1 cellular context compared by ENCODE assay signal in the genomic region with DNA sequence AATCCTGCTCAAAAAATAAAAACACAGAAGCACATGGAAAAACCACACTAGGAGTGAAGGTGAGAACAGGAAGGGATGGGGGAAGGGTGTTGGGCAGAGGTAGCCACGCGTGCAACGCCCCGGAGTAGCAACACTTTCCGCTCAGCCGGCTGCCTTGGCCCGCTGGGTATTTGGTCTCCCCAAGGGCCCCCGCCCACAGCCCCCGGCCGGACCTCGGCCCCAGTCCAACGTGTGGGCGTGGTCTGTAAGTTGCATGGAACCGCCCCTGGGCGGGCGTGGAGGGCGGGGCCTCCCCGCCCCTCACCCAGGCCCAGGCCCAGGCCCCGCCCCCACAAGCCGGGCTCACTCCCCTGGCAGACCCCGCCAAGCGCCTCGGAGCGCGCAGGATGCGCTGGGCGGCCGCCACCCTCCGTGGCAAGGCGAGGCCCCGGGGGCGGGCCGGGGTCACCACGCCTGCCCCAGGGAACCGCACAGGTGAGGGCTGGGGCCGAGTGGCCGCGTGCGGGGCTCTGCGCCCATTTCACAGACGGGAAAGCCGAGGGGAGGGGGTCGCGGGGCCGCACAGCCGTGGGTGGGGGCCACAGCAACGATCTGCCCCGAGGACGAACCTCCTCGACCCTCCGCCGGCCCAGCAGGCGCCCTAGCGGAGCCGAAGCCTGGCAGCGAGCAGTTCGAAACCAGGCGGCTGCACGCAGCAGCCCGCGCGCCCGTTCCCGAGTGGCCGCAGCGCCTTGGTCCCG.
TF ChIP-seq lines count a peak whose summit lies in the region.

A gene (plus strand): TSS at position 345 of the 740 bp plus-strand sequence. CDS start 42 bp downstream, at position 387.

TF ChIP-seq in K562, 482 proteins besides CTCF, POLR2A, EP300 and RAD21 (continued from another document and continues in another):
- TF ChIP-seq ZNF589 (CRISPR knock-in tag; IDR thresholded peaks at IDR 0.05; ENCODE audit: low read depth) (0 out of 2 replicates have a peak, but pooled peaks have one; percentile 54), PTBP1 (IDR thresholded peaks at IDR 0.05; ENCODE audit: low read depth, low read length) (0 out of 2 replicates have a peak, but pooled peaks have one; percentile 51), ZNF384 (IDR thresholded peaks at IDR 0.05; ENCODE audit: low read depth, low read length) (no peak), POLR2AphosphoS2 (IDR thresholded peaks at IDR 0.05; ENCODE audit: low read length) (no peak), ATF1 (CRISPR knock-in tag; IDR thresholded peaks at IDR 0.05) (no peak), ATF1 (tag; IDR thresholded peaks at IDR 0.05) (no peak), PHF20 (IDR thresholded peaks at IDR 0.05; ENCODE audit: partially characterized antibody) (peak; percentile 11), HNRNPL (IDR thresholded peaks at IDR 0.05; ENCODE audit: low read depth, low read length) (0 out of 2 replicates have a peak, but pooled peaks have one; percentile 61), MBD2 (IDR thresholded peaks at IDR 0.05; ENCODE audit: borderline replicate concordance, low read depth) (no peak), ESRRA (IDR thresholded peaks at IDR 0.05; ENCODE audit: borderline replicate concordance, low read depth) (peak; percentile 73; the same call in 1 of the 2 replicates), MECOM (CRISPR knock-in tag; IDR thresholded peaks at IDR 0.05) (no peak), PCBP1 (IDR thresholded peaks at IDR 0.05; ENCODE audit: low read depth, low read length, poor library complexity, severe bottlenecking) (peak; percentile 98), ZBTB7A (IDR thresholded peaks at IDR 0.05; ENCODE audit: borderline replicate concordance, control insufficient read depth, low read depth, low read length) (peak; percentile 88), CXXC5 (CRISPR knock-in tag; IDR thresholded peaks at IDR 0.05) (peak; percentile 47; the same call in 1 of the 2 replicates), ETV6 (IDR thresholded peaks at IDR 0.05; ENCODE audit: borderline replicate concordance in 1 of 2, low read depth in 2 of 2, low read length in 1 of 2) (no peak), ETV6 (CRISPR knock-in tag; IDR thresholded peaks at IDR 0.05; ENCODE audit: borderline replicate concordance) (no peak), ZFX (CRISPR knock-in tag; IDR thresholded peaks at IDR 0.05) (peak; percentile 51), EGR1 (conservative IDR thresholded peaks at IDR 0.05) (peak; percentile 63), TBP (optimal IDR thresholded peaks at IDR 0.05; ENCODE audit: low read depth, low read length) (peak; percentile 44), DIDO1 (tag; IDR thresholded peaks at IDR 0.05; ENCODE audit: low read depth) (no peak), HMGN3 (IDR thresholded peaks at IDR 0.05; ENCODE audit: borderline replicate concordance, extremely low read depth, insufficient read length, low read depth, low read length) (peak; percentile 51), ZNF431 (CRISPR knock-in tag; IDR thresholded peaks at IDR 0.05) (no peak), RBM34 (IDR thresholded peaks at IDR 0.05; ENCODE audit: borderline replicate concordance, insufficient read depth, low read length) (no peak), RCOR1 (IDR thresholded peaks at IDR 0.05; ENCODE audit: borderline replicate concordance in 1 of 2, low read depth in 2 of 2, low read length in 2 of 2) (peak in 1 of 2 experiments; percentile 72; a peak in 2 of 4 replicates), ZNF316 (IDR thresholded peaks at IDR 0.05) (no peak), MTA3 (IDR thresholded peaks at IDR 0.05; ENCODE audit: borderline replicate concordance) (0 out of 2 replicates have a peak, but pooled peaks have one; percentile 10), TAF1 (IDR thresholded peaks at IDR 0.05; ENCODE audit: control insufficient read depth, extremely low read depth, insufficient read depth, low read length, severe bottlenecking) (peak; percentile 22), RBBP5 (IDR thresholded peaks at IDR 0.05; ENCODE audit: borderline replicate concordance, insufficient read depth, low read length, poor library complexity, severe bottlenecking) (peak; percentile 47), SUPT5H (IDR thresholded peaks at IDR 0.05) (0 out of 2 replicates have a peak, but pooled peaks have one; percentile 51), FOXK2 (conservative IDR thresholded peaks at IDR 0.05 in 1 of 2, IDR thresholded peaks at IDR 0.05 in 1 of 2; ENCODE audit: low read depth in 2 of 2) (0 out of 4 replicates have a peak, but pooled peaks have one; percentile 18 to 34), RBM25 (IDR thresholded peaks at IDR 0.05; ENCODE audit: low read depth, low read length, severe bottlenecking) (peak; percentile 100), MYC (IDR thresholded peaks at IDR 0.05; ENCODE audit: low read depth, low read length) (peak; percentile 36; the same call in 1 of the 2 replicates), MYC (CRISPR knock-in tag; IDR thresholded peaks at IDR 0.05; ENCODE audit: borderline replicate concordance, low read depth) (no peak), KAT7 (CRISPR knock-in tag; IDR thresholded peaks at IDR 0.05; ENCODE audit: borderline replicate concordance) (no peak), MIER1 (IDR thresholded peaks at IDR 0.05; ENCODE audit: low read depth) (0 out of 2 replicates have a peak, but pooled peaks have one; percentile 38), ZC3H4 (CRISPR knock-in tag; IDR thresholded peaks at IDR 0.05; ENCODE audit: borderline replicate concordance) (no peak), CBX1 (IDR thresholded peaks at IDR 0.05; ENCODE audit: low read depth) (peak; percentile 88), ZBTB1 (CRISPR knock-in tag; IDR thresholded peaks at IDR 0.05; ENCODE audit: borderline replicate concordance, low read depth) (0 out of 2 replicates have a peak, but pooled peaks have one; percentile 41), SAFB (IDR thresholded peaks at IDR 0.05; ENCODE audit: borderline replicate concordance, low read depth, low read length) (peak; percentile 82)
- TF ChIP-seq, protein P1, sequence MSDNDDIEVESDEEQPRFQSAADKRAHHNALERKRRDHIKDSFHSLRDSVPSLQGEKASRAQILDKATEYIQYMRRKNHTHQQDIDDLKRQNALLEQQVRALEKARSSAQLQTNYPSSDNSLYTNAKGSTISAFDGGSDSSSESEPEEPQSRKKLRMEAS (CRISPR knock-in tag; IDR thresholded peaks at IDR 0.05): peak; percentile 69
- TF ChIP-seq, protein P2, sequence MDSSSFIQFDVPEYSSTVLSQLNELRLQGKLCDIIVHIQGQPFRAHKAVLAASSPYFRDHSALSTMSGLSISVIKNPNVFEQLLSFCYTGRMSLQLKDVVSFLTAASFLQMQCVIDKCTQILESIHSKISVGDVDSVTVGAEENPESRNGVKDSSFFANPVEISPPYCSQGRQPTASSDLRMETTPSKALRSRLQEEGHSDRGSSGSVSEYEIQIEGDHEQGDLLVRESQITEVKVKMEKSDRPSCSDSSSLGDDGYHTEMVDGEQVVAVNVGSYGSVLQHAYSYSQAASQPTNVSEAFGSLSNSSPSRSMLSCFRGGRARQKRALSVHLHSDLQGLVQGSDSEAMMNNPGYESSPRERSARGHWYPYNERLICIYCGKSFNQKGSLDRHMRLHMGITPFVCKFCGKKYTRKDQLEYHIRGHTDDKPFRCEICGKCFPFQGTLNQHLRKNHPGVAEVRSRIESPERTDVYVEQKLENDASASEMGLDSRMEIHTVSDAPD (CRISPR knock-in tag; IDR thresholded peaks at IDR 0.05): no peak
- TF ChIP-seq, protein P3, sequence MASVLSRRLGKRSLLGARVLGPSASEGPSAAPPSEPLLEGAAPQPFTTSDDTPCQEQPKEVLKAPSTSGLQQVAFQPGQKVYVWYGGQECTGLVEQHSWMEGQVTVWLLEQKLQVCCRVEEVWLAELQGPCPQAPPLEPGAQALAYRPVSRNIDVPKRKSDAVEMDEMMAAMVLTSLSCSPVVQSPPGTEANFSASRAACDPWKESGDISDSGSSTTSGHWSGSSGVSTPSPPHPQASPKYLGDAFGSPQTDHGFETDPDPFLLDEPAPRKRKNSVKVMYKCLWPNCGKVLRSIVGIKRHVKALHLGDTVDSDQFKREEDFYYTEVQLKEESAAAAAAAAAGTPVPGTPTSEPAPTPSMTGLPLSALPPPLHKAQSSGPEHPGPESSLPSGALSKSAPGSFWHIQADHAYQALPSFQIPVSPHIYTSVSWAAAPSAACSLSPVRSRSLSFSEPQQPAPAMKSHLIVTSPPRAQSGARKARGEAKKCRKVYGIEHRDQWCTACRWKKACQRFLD (CRISPR knock-in tag; IDR thresholded peaks at IDR 0.05): 0 out of 2 replicates have a peak, but pooled peaks have one; percentile 30
- TF ChIP-seq, protein P4, sequence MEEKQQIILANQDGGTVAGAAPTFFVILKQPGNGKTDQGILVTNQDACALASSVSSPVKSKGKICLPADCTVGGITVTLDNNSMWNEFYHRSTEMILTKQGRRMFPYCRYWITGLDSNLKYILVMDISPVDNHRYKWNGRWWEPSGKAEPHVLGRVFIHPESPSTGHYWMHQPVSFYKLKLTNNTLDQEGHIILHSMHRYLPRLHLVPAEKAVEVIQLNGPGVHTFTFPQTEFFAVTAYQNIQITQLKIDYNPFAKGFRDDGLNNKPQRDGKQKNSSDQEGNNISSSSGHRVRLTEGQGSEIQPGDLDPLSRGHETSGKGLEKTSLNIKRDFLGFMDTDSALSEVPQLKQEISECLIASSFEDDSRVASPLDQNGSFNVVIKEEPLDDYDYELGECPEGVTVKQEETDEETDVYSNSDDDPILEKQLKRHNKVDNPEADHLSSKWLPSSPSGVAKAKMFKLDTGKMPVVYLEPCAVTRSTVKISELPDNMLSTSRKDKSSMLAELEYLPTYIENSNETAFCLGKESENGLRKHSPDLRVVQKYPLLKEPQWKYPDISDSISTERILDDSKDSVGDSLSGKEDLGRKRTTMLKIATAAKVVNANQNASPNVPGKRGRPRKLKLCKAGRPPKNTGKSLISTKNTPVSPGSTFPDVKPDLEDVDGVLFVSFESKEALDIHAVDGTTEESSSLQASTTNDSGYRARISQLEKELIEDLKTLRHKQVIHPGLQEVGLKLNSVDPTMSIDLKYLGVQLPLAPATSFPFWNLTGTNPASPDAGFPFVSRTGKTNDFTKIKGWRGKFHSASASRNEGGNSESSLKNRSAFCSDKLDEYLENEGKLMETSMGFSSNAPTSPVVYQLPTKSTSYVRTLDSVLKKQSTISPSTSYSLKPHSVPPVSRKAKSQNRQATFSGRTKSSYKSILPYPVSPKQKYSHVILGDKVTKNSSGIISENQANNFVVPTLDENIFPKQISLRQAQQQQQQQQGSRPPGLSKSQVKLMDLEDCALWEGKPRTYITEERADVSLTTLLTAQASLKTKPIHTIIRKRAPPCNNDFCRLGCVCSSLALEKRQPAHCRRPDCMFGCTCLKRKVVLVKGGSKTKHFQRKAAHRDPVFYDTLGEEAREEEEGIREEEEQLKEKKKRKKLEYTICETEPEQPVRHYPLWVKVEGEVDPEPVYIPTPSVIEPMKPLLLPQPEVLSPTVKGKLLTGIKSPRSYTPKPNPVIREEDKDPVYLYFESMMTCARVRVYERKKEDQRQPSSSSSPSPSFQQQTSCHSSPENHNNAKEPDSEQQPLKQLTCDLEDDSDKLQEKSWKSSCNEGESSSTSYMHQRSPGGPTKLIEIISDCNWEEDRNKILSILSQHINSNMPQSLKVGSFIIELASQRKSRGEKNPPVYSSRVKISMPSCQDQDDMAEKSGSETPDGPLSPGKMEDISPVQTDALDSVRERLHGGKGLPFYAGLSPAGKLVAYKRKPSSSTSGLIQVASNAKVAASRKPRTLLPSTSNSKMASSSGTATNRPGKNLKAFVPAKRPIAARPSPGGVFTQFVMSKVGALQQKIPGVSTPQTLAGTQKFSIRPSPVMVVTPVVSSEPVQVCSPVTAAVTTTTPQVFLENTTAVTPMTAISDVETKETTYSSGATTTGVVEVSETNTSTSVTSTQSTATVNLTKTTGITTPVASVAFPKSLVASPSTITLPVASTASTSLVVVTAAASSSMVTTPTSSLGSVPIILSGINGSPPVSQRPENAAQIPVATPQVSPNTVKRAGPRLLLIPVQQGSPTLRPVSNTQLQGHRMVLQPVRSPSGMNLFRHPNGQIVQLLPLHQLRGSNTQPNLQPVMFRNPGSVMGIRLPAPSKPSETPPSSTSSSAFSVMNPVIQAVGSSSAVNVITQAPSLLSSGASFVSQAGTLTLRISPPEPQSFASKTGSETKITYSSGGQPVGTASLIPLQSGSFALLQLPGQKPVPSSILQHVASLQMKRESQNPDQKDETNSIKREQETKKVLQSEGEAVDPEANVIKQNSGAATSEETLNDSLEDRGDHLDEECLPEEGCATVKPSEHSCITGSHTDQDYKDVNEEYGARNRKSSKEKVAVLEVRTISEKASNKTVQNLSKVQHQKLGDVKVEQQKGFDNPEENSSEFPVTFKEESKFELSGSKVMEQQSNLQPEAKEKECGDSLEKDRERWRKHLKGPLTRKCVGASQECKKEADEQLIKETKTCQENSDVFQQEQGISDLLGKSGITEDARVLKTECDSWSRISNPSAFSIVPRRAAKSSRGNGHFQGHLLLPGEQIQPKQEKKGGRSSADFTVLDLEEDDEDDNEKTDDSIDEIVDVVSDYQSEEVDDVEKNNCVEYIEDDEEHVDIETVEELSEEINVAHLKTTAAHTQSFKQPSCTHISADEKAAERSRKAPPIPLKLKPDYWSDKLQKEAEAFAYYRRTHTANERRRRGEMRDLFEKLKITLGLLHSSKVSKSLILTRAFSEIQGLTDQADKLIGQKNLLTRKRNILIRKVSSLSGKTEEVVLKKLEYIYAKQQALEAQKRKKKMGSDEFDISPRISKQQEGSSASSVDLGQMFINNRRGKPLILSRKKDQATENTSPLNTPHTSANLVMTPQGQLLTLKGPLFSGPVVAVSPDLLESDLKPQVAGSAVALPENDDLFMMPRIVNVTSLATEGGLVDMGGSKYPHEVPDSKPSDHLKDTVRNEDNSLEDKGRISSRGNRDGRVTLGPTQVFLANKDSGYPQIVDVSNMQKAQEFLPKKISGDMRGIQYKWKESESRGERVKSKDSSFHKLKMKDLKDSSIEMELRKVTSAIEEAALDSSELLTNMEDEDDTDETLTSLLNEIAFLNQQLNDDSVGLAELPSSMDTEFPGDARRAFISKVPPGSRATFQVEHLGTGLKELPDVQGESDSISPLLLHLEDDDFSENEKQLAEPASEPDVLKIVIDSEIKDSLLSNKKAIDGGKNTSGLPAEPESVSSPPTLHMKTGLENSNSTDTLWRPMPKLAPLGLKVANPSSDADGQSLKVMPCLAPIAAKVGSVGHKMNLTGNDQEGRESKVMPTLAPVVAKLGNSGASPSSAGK (IDR thresholded peaks at IDR 0.05): peak; percentile 65
- TF ChIP-seq, protein P5, sequence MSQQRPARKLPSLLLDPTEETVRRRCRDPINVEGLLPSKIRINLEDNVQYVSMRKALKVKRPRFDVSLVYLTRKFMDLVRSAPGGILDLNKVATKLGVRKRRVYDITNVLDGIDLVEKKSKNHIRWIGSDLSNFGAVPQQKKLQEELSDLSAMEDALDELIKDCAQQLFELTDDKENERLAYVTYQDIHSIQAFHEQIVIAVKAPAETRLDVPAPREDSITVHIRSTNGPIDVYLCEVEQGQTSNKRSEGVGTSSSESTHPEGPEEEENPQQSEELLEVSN (IDR thresholded peaks at IDR 0.05; ENCODE audit: borderline replicate concordance in 1 of 2, extremely low read depth in 1 of 2, insufficient read depth in 1 of 2, insufficient read length in 1 of 2, low read depth in 1 of 2, low read length in 1 of 2, poor library complexity in 1 of 2, severe bottlenecking in 1 of 2): peak in 1 of 2 experiments; percentile 30
- TF ChIP-seq, protein P6, sequence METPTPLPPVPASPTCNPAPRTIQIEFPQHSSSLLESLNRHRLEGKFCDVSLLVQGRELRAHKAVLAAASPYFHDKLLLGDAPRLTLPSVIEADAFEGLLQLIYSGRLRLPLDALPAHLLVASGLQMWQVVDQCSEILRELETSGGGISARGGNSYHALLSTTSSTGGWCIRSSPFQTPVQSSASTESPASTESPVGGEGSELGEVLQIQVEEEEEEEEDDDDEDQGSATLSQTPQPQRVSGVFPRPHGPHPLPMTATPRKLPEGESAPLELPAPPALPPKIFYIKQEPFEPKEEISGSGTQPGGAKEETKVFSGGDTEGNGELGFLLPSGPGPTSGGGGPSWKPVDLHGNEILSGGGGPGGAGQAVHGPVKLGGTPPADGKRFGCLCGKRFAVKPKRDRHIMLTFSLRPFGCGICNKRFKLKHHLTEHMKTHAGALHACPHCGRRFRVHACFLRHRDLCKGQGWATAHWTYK (CRISPR knock-in tag; IDR thresholded peaks at IDR 0.05): 0 out of 2 replicates have a peak, but pooled peaks have one; percentile 34
